Comparison of ENCODE assay signal across 8 cellular contexts in genomic region chr1:225881081-225882007, GRCh38. TPM values are rescaled to one million over a fixed set of nuclear protein-coding genes. Genes with fewer than 3 reads are reported as not detected.
DNase-seq lines count a peak whose midpoint lies in the region; ATAC-seq and TF ChIP-seq lines count a peak whose summit lies in the region.

No MANE protein-coding gene starts in this region.

- peak; percentile 38 for DNase-seq in ACHN
- no peak for DNase-seq in NT2/D1 (ENCODE audit: low read depth, low spot score)
- DNase-seq in heart left ventricle = peak; percentile 61 to 82 (median 72)
- peak; percentile 84 for DNase-seq in posterior vena cava (ENCODE audit: low spot score)

- peak overlapping the region; percentile 77 for H3K4me3 ChIP-seq in NT2/D1 (ENCODE audit: insufficient read length, low read depth)
- H3K4me3 ChIP-seq in heart left ventricle = peak overlapping the region; percentile 71 to 99 (median 90)

- H3K4me1 ChIP-seq in NT2/D1 (ENCODE audit: insufficient read depth, insufficient read length) (peaks cover 22% of the 10 kb centered on the region), heart left ventricle (peaks cover 7 to 62% (median 49%) of the 10 kb centered on the region in 12 donors)

- peak overlapping the region; percentile 90 for H3K4me3 Mint-ChIP-seq in activated naive CD8-positive, alpha-beta T cell

- H3K27ac Mint-ChIP-seq in activated naive CD8-positive, alpha-beta T cell = peak overlapping the region; percentile 81

- peak overlapping the region; percentile 82 to 98 (median 90) for H3K27ac ChIP-seq in heart left ventricle

- intact Hi-C loops in heart left ventricle (cut with DNase I) (loop anchor here in 4 of 10 donors (1.0 to 5.0 kb wide), 5 partner anchors 29 to 71 kb away; partner anchors contain the start of genes PYCR2 (in 3 of the 4) and EPHX1 (in 2 of the 4)), posterior vena cava (cut with DNase I) (no loop called here)

- 13 to 17% (median 17%) methylated on average over 25 to 28 of the region's 28 CpGs for WGBS in heart left ventricle, 4 donors

- H3K36me3 ChIP-seq in NT2/D1 (ENCODE audit: insufficient read depth, insufficient read length, low read length) = peaks cover 32% of the 10 kb centered on the region
- peaks cover 0 to 13% (median 6%) of the 10 kb centered on the region in 9 donors for H3K36me3 ChIP-seq in heart left ventricle

- in situ Hi-C loops in ACHN (cut with HindIII; ENCODE audit: low pct_ligation_motif_present, low pct_unique_long_range_greater_than_20kb, low sequenced_read_pairs) = no loop called here

- H3K9ac ChIP-seq in NT2/D1 (ENCODE audit: insufficient read length, low read depth) = peak overlapping the region; percentile 95

- TF ChIP-seq CTCF in heart left ventricle (IDR thresholded peaks at IDR 0.05) = no peak

- H3K27me3 Mint-ChIP-seq in activated naive CD8-positive, alpha-beta T cell = no peaks in the 10 kb centered on the region

- H3K4me1 Mint-ChIP-seq in activated naive CD8-positive, alpha-beta T cell (ENCODE audit: low read depth) = peaks cover 57% of the 10 kb centered on the region

- peak; percentile 12 for ATAC-seq in GM21360 (IDR thresholded peaks at IDR 0.05; ENCODE audit: unreplicated experiment)
- ATAC-seq in heart left ventricle = peak; percentile 29 to 65 (median 40)
- ATAC-seq in GM21825 (IDR thresholded peaks at IDR 0.05; ENCODE audit: unreplicated experiment) = no peak
- no peak for ATAC-seq in HG02610 (IDR thresholded peaks at IDR 0.05; ENCODE audit: unreplicated experiment)

- TF ChIP-seq POLR2A in heart left ventricle (IDR thresholded peaks at IDR 0.05) = no peak

- H3K9me3 Mint-ChIP-seq in activated naive CD8-positive, alpha-beta T cell (ENCODE audit: low read depth) = no peaks in the 10 kb centered on the region

- H3K27me3 ChIP-seq in NT2/D1 (ENCODE audit: insufficient read depth, insufficient read length) (peaks cover 6% of the 10 kb centered on the region), heart left ventricle (no peaks in the 10 kb centered on the region)

- peaks cover under 1% of the 10 kb centered on the region for H3K36me3 Mint-ChIP-seq in activated naive CD8-positive, alpha-beta T cell

- H3K9me3 ChIP-seq in NT2/D1 (ENCODE audit: insufficient read depth, low read length) (no peaks in the 10 kb centered on the region), heart left ventricle (no peaks in the 10 kb centered on the region)

RNA-seq across cellular contexts. Expression of gene TMEM63A, which starts 0.8 kb away (rescaled TPM):
- total RNA-seq in heart left ventricle (10 to 100 TPM; 14.4 to 42.7 (median 25.3) TPM), posterior vena cava (10 to 100 TPM; 58.7 to 65.0 TPM)
- polyA plus RNA-seq in heart left ventricle = 10 to 100 TPM; 13.7 to 37.3 TPM

RNA-seq across cellular contexts. Expression of gene LEFTY1, which starts 7.6 kb away (rescaled TPM):
- total RNA-seq in heart left ventricle (under 1 TPM in 4 of 9 donors, not detected in 5; 0.19 to 0.77 (median 0.30) TPM), posterior vena cava (under 1 TPM; 0.28 to 0.38 TPM)
- under 1 TPM in 1 of 2 donors, not detected in 1; 0.65 TPM for polyA plus RNA-seq in heart left ventricle

RNA-seq across cellular contexts. Expression of gene PYCR2, which starts 42.7 kb away (rescaled TPM):
- total RNA-seq in heart left ventricle (10 to 100 TPM; 53.6 to 82.4 (median 65.1) TPM), posterior vena cava (10 to 100 TPM; 41.7 to 45.9 TPM)
- polyA plus RNA-seq in heart left ventricle = 10 to 100 TPM; 62.0 to 89.0 TPM

RNA-seq across cellular contexts. Expression of gene LEFTY2, which starts 59.7 kb away (rescaled TPM):
- total RNA-seq in heart left ventricle (1 to 10 TPM in 1 of 9 donors, under 1 TPM in 7, not detected in 1; 0.14 to 1.8 (median 0.51) TPM), posterior vena cava (1 to 10 TPM; 3.4 to 4.2 TPM)
- under 1 TPM; 0.11 to 0.22 TPM for polyA plus RNA-seq in heart left ventricle

Comparison
In these comparisons a context has a peak if more than half of its experiments do, and no peak if none do; other contexts are left out.
1. ATAC-seq: peak in GM21360 (single experiment) and heart left ventricle (4 of 4); none in GM21825 (single experiment) and HG02610 (single experiment).